ENCODE assay signal across 1 cellular context in genomic region chr5:181161534-181162175, GRCh38.
TF ChIP-seq lines count a peak whose summit lies in the region.

No MANE protein-coding gene starts in this region.

TF ChIP-seq in endothelial cell of umbilical vein, 7 proteins besides CTCF, POLR2A, EP300 and RAD21:
- TF ChIP-seq MYC (IDR thresholded peaks at IDR 0.05; ENCODE audit: low read depth, low read length): no peak
- no peak for TF ChIP-seq EZH2 (IDR thresholded peaks at IDR 0.05; ENCODE audit: borderline replicate concordance, low read depth, low read length, severe bottlenecking)
- TF ChIP-seq POLR2AphosphoS5 (IDR thresholded peaks at IDR 0.05; ENCODE audit: insufficient read depth, low read depth, low read length): no peak
- no peak for TF ChIP-seq FOS (IDR thresholded peaks at IDR 0.05; ENCODE audit: borderline replicate concordance, insufficient read depth, low read length)
- TF ChIP-seq MAX (IDR thresholded peaks at IDR 0.05; ENCODE audit: insufficient read depth, insufficient read length): no peak
- no peak for TF ChIP-seq GATA2 (IDR thresholded peaks at IDR 0.05; ENCODE audit: insufficient read depth, insufficient read length, low read depth, low read length)
- no peak for TF ChIP-seq JUN (IDR thresholded peaks at IDR 0.05; ENCODE audit: borderline replicate concordance, insufficient read depth, insufficient read length, low read depth)
